In genomic region chr2:1321297-1321696, GRCh38 we compare ENCODE assay signal across 17 cellular contexts.
A peak's percentile ranks its signal among the peaks of the same experiment; 100 is the strongest.
DNase-seq lines count a peak whose midpoint lies in the region; ATAC-seq, FAIRE-seq and TF ChIP-seq lines count a peak whose summit lies in the region.
"Had no signal": no experiment of that assay in that cellular context is flagged by ENCODE, and none has a peak within 500 bp of the region (broad histone marks: within the 10 kb centered on the region; RNA-seq: fewer than 3 reads in every experiment).

No MANE protein-coding gene starts in this region.

- no peaks in the 10 kb centered on the region for H3K36me3 Mint-ChIP-seq in activated naive CD4-positive, alpha-beta T cell treated with anti-CD3 and anti-CD28 coated beads, Interleukin-2, amount 50 U/mL, for 24 hours
- H3K36me3 Mint-ChIP-seq in activated naive CD4-positive, alpha-beta T cell treated with anti-CD3 and anti-CD28 coated beads for 36 hours (ENCODE audit: low read depth): no peaks in the 10 kb centered on the region
- H3K36me3 Mint-ChIP-seq: CD4-positive, CD25-positive, alpha-beta regulatory T cell had no signal

- 15% methylated on average over 9 of the region's 9 CpGs for WGBS in HepG2 (ENCODE audit: low lambda C conversion rate)

- no peak for FAIRE-seq in HepG2 (lab: Jason Lieb, UNC)
- FAIRE-seq: GM12878, GM18507, HTR-8/SVneo had no signal

- TF ChIP-seq CTCF in HepG2 (CRISPR knock-in tag; IDR thresholded peaks at IDR 0.05): no peak

- no peak overlapping the region for H3K4me3 Mint-ChIP-seq in activated naive CD4-positive, alpha-beta T cell treated with anti-CD3 and anti-CD28 coated beads, Interleukin-2, amount 50 U/mL, for 24 hours
- no peak overlapping the region for H3K4me3 Mint-ChIP-seq in activated naive CD4-positive, alpha-beta T cell treated with anti-CD3 and anti-CD28 coated beads for 36 hours
- H3K4me3 Mint-ChIP-seq: CD4-positive, CD25-positive, alpha-beta regulatory T cell; GM23338 had no signal

- ATAC-seq in GM21381 (IDR thresholded peaks at IDR 0.05; ENCODE audit: unreplicated experiment) (no peak), left ventricle myocardium superior (no peak), HepG2 (no peak)
- ATAC-seq: GM12878, GM23338 had no signal

- no peak for DNase-seq in activated naive CD4-positive, alpha-beta T cell treated with anti-CD3 and anti-CD28 coated beads for 36 hours
- DNase-seq in head of caudate nucleus (peak in 38 of 42 donors; percentile 16 to 83 (median 48)), posterior cingulate gyrus (peak in 8 of 10 donors; percentile 35 to 91 (median 58)), left ventricle myocardium superior (no peak), HepG2 (ENCODE audit: low spot score) (no peak)
- DNase-seq: 8988T; AML-193; CD4-positive, CD25-positive, alpha-beta regulatory T cell; DMS53; H7 had no signal

- TF ChIP-seq POLR2A in HepG2 (IDR thresholded peaks at IDR 0.05; ENCODE audit: insufficient read depth in 1 of 2, low read depth in 2 of 2, low read length in 2 of 2): no peak

- no peak overlapping the region for H3K27ac ChIP-seq in HepG2 (ENCODE audit: extremely low read length, insufficient read depth, low read length)
- H3K27ac ChIP-seq: BLaER1 treated with 17β-estradiol and CSF1 and Interleukin-3, amounts not matched to agents 10 nM and 100 nM had no signal

- no peaks in the 10 kb centered on the region for H4K20me1 ChIP-seq in HepG2 (ENCODE audit: insufficient read depth, low read length)
- H4K20me1 ChIP-seq: BLaER1 treated with 17β-estradiol and CSF1 and Interleukin-3, amounts not matched to agents 10 nM and 100 nM had no signal

- H3K36me3 ChIP-seq in HepG2 (replicated peaks in 1 of 2; ENCODE audit: control insufficient read depth in 1 of 2, insufficient read depth in 2 of 2, low read length in 2 of 2): no peaks in the 10 kb centered on the region
- H3K36me3 ChIP-seq: BLaER1 treated with 17β-estradiol and CSF1 and Interleukin-3, amounts not matched to agents 10 nM and 100 nM had no signal

- BruUV-seq in HepG2 (replicated peaks; lab: Mats Ljungman, UMichigan): no TSS peak

- no peaks in the 10 kb centered on the region for H3K27me3 Mint-ChIP-seq in activated naive CD4-positive, alpha-beta T cell treated with anti-CD3 and anti-CD28 coated beads, Interleukin-2, amount 50 U/mL, for 24 hours
- H3K27me3 Mint-ChIP-seq in activated naive CD4-positive, alpha-beta T cell treated with anti-CD3 and anti-CD28 coated beads for 36 hours (ENCODE audit: low read depth): peaks cover 2% of the 10 kb centered on the region
- H3K27me3 Mint-ChIP-seq: CD4-positive, CD25-positive, alpha-beta regulatory T cell had no signal

- no peaks in the 10 kb centered on the region for H3K9me3 Mint-ChIP-seq in activated naive CD4-positive, alpha-beta T cell treated with anti-CD3 and anti-CD28 coated beads, Interleukin-2, amount 50 U/mL, for 24 hours
- H3K9me3 Mint-ChIP-seq in activated naive CD4-positive, alpha-beta T cell treated with anti-CD3 and anti-CD28 coated beads for 36 hours: no peaks in the 10 kb centered on the region
- H3K9me3 Mint-ChIP-seq: GM23338 had no signal

- peak overlapping the region; percentile 14 for H3K27ac Mint-ChIP-seq in activated naive CD4-positive, alpha-beta T cell treated with anti-CD3 and anti-CD28 coated beads, Interleukin-2, amount 50 U/mL, for 24 hours
- H3K27ac Mint-ChIP-seq in activated naive CD4-positive, alpha-beta T cell treated with anti-CD3 and anti-CD28 coated beads for 36 hours: no peak overlapping the region
- H3K27ac Mint-ChIP-seq: GM23338 had no signal

- H3K79me2 ChIP-seq in HepG2 (ENCODE audit: insufficient read depth, low read length): no peaks in the 10 kb centered on the region

- no peak overlapping the region for H3K4me3 ChIP-seq in HepG2 (replicated peaks in 1 of 3; ENCODE audit: insufficient read depth in 1 of 3, low read depth in 2 of 3, low read length in 3 of 3)
- H3K4me3 ChIP-seq: BLaER1 treated with 17β-estradiol and CSF1 and Interleukin-3, amounts not matched to agents 10 nM and 100 nM; GM12878; GM23338 had no signal

- TF ChIP-seq EP300 in HepG2 (IDR thresholded peaks at IDR 0.05; ENCODE audit: low read depth in 2 of 2, low read length in 2 of 2): no peak
- TF ChIP-seq EP300 in HepG2 (CRISPR knock-in tag; IDR thresholded peaks at IDR 0.05; ENCODE audit: borderline replicate concordance): no peak

- H3K9ac ChIP-seq in HepG2 (ENCODE audit: insufficient read depth, low read depth, low read length): no peak overlapping the region
- H3K9ac ChIP-seq: BLaER1 treated with 17β-estradiol and CSF1 and Interleukin-3, amounts not matched to agents 10 nM and 100 nM had no signal

- no peak for TF ChIP-seq RAD21 in HepG2 (CRISPR knock-in tag; IDR thresholded peaks at IDR 0.05)

- peaks cover 0 to 9% of the 10 kb centered on the region in 2 experiments; a peak in 3 of 5 replicates for H3K27me3 ChIP-seq in HepG2 (ENCODE audit: control insufficient read depth in 1 of 2, insufficient read depth in 2 of 2, low read length in 2 of 2)
- H3K27me3 ChIP-seq: BLaER1 treated with 17β-estradiol and CSF1 and Interleukin-3, amounts not matched to agents 10 nM and 100 nM had no signal

- H3K4me1 Mint-ChIP-seq in activated naive CD4-positive, alpha-beta T cell treated with anti-CD3 and anti-CD28 coated beads, Interleukin-2, amount 50 U/mL, for 24 hours: no peaks in the 10 kb centered on the region
- no peaks in the 10 kb centered on the region for H3K4me1 Mint-ChIP-seq in activated naive CD4-positive, alpha-beta T cell treated with anti-CD3 and anti-CD28 coated beads for 36 hours (ENCODE audit: low read depth)
- H3K4me1 Mint-ChIP-seq: CD4-positive, CD25-positive, alpha-beta regulatory T cell had no signal

- CTCF ChIA-PET in activated naive CD4-positive, alpha-beta T cell treated with anti-CD3 and anti-CD28 coated beads for 36 hours (lab: Charles Lee): no interaction called here
- CTCF ChIA-PET in HepG2 (lab: Yijun Ruan, JAX; ENCODE audit: low intra/inter-chr PET ratio, low total read pairs): no interaction called here

- no peaks in the 10 kb centered on the region for H3K4me1 ChIP-seq in HepG2 (ENCODE audit: insufficient read depth, low read length)

- intact Hi-C loops in activated naive CD4-positive, alpha-beta T cell treated with anti-CD3 and anti-CD28 coated beads for 36 hours (cut with micrococcal nuclease): no loop called here
- intact Hi-C loops in head of caudate nucleus (cut with DNase I): no loop called here
- intact Hi-C loops in posterior cingulate gyrus (cut with DNase I): loop anchor here (10.0 kb wide), 1 partner anchor 224 kb away; no protein-coding TSS in a partner anchor
- intact Hi-C loops in left ventricle myocardium superior (cut with micrococcal nuclease): no loop called here
- intact Hi-C loops in HepG2 (cut with micrococcal nuclease; ENCODE audit: unreplicated experiment): no loop called here

- no peak overlapping the region for H3K4me2 ChIP-seq in HepG2 (ENCODE audit: low read depth, low read length)
- H3K4me2 ChIP-seq: BLaER1 treated with 17β-estradiol and CSF1 and Interleukin-3, amounts not matched to agents 10 nM and 100 nM; GM23338 had no signal

- POLR2A ChIA-PET in HepG2 (lab: Yijun Ruan, JAX): no interaction called here

- in situ Hi-C loops in HepG2 (cut with HindIII; ENCODE audit: extremely low pct_ligation_motif_present, low pct_unique_long_range_greater_than_20kb): no loop called here

- H2AFZ ChIP-seq in HepG2 (ENCODE audit: low read length): no peak overlapping the region
- H2AFZ ChIP-seq: GM23338 had no signal

- no peaks in the 10 kb centered on the region for H3K9me3 ChIP-seq in HepG2 (ENCODE audit: low read length)

TF ChIP-seq in HepG2, 621 proteins besides CTCF, POLR2A, EP300 and RAD21:
- TF ChIP-seq NFYC (CRISPR knock-in tag; IDR thresholded peaks at IDR 0.05) (no peak), ZNF556 (CRISPR knock-in tag; IDR thresholded peaks at IDR 0.05; ENCODE audit: borderline replicate concordance) (no peak), MED13 (CRISPR knock-in tag; IDR thresholded peaks at IDR 0.05) (no peak), TARDBP (CRISPR knock-in tag; IDR thresholded peaks at IDR 0.05) (no peak), ZNF776 (CRISPR knock-in tag; IDR thresholded peaks at IDR 0.05) (no peak), ZNF557 (CRISPR knock-in tag; IDR thresholded peaks at IDR 0.05) (no peak), BORCS8-MEF2B (CRISPR knock-in tag; IDR thresholded peaks at IDR 0.05) (no peak), KDM2A (CRISPR knock-in tag; IDR thresholded peaks at IDR 0.05; ENCODE audit: borderline replicate concordance, low read depth) (no peak)
TF ChIP-seq in HepG2: peak in this region for 0.

Comparison
In these comparisons a context has a peak if more than half of its experiments do, and no peak if none do; other contexts are left out.
1. DNase-seq: peak in head of caudate nucleus (38 of 42) and posterior cingulate gyrus (8 of 10); none in activated naive CD4-positive, alpha-beta T cell treated with anti-CD3 and anti-CD28 coated beads for 36 hours (single experiment), left ventricle myocardium superior (single experiment) and HepG2 (single experiment).